ENCODE assay signal across 1 cellular context in the genomic region with DNA sequence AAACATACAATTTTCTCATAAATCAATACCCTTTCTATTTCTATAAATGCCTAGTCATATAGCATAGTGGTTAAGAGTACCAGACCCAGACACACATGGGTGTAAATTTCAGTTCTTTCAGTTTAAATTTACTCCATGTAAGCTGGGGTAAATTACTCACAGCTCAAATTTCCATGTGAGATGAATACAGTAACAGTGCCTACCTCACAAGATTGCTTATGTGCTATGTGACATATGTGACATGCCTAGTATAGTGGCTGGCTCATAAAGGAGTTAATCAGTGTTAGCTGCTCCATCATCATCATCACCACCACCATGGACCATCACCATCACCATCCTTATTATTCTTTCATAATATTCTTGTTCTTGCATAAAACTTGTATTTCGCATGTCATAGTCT.
TF ChIP-seq lines count a peak whose summit lies in the region.

No MANE protein-coding gene starts in this region.

TF ChIP-seq in H1, 55 proteins besides CTCF, POLR2A, EP300 and RAD21:
- TF ChIP-seq TAF1 (IDR thresholded peaks at IDR 0.05; ENCODE audit: low read depth, low read length): no peak
- no peak for TF ChIP-seq CREB1 (IDR thresholded peaks at IDR 0.05)
- no peak for TF ChIP-seq POU5F1 (IDR thresholded peaks at IDR 0.05; ENCODE audit: low read depth, low read length)
- no peak for TF ChIP-seq GABPA (IDR thresholded peaks at IDR 0.05; ENCODE audit: borderline replicate concordance, insufficient read depth, low read length)
- TF ChIP-seq SUZ12 (IDR thresholded peaks at IDR 0.05; ENCODE audit: low read length): no peak
- no peak for TF ChIP-seq HDAC6 (IDR thresholded peaks at IDR 0.05; ENCODE audit: low read depth, low read length)
- TF ChIP-seq RXRA (IDR thresholded peaks at IDR 0.05; ENCODE audit: insufficient read depth, low read depth, low read length): no peak
- no peak for TF ChIP-seq CHD2 (IDR thresholded peaks at IDR 0.05; ENCODE audit: low read length)
- no peak for TF ChIP-seq FOSL1 (IDR thresholded peaks at IDR 0.05; ENCODE audit: insufficient read depth, low read depth, low read length)
- TF ChIP-seq RFX5 (IDR thresholded peaks at IDR 0.05; ENCODE audit: borderline replicate concordance, low read depth, low read length): no peak
- no peak for TF ChIP-seq PHF8 (conservative IDR thresholded peaks at IDR 0.05; ENCODE audit: low read depth, low read length)
- TF ChIP-seq CHD1 (IDR thresholded peaks at IDR 0.05; ENCODE audit: low read depth, low read length): no peak
- no peak for TF ChIP-seq KDM1A (IDR thresholded peaks at IDR 0.05; ENCODE audit: borderline replicate concordance, low read length)
- no peak for TF ChIP-seq KDM5A (IDR thresholded peaks at IDR 0.05; ENCODE audit: low read length)
- no peak for TF ChIP-seq EGR1 (IDR thresholded peaks at IDR 0.05; ENCODE audit: borderline replicate concordance, low read depth, low read length)
- TF ChIP-seq SP4 (IDR thresholded peaks at IDR 0.05; ENCODE audit: low read length): no peak
- no peak for TF ChIP-seq CEBPB (IDR thresholded peaks at IDR 0.05; ENCODE audit: low read depth, low read length)
- TF ChIP-seq YY1 (IDR thresholded peaks at IDR 0.05; ENCODE audit: low read depth, low read length): no peak
- TF ChIP-seq TEAD4 (IDR thresholded peaks at IDR 0.05; ENCODE audit: low read depth, low read length): no peak
